25 cellular contexts compared by ENCODE assay signal in genomic region chr20:45851501-45851900, GRCh38. TPM values are rescaled to one million over a fixed set of nuclear protein-coding genes. Genes with fewer than 3 reads are reported as not detected.
DNase-seq lines count a peak whose midpoint lies in the region; ATAC-seq, FAIRE-seq and TF ChIP-seq lines count a peak whose summit lies in the region.
"Had no signal": no experiment of that assay in that cellular context is flagged by ENCODE, and none has a peak within 500 bp of the region (broad histone marks: within the 10 kb centered on the region; RNA-seq: fewer than 3 reads in every experiment).

No MANE protein-coding gene starts in this region.

- intact Hi-C loops in adrenal gland (cut with DNase I): no loop called here

- no peak for TF ChIP-seq POLR2A in A549 (IDR thresholded peaks at IDR 0.05; ENCODE audit: low read length)
- no peak for TF ChIP-seq POLR2A in adrenal gland (IDR thresholded peaks at IDR 0.05)

- no peak overlapping the region for H3K4me3 ChIP-seq in A549
- H3K4me3 ChIP-seq in adrenal gland: no peak overlapping the region
- H3K4me3 ChIP-seq: GM23248, HAP-1, MG63, SJCRH30 had no signal

- H3K27ac ChIP-seq in A549 (no peak overlapping the region), adrenal gland (peak overlapping the region in 4 of 5 donors; percentile 3 to 70 (median 65))
- H3K27ac ChIP-seq: GM23248, SJCRH30 had no signal

- POLR2A ChIA-PET in A549 (lab: Yijun Ruan, JAX): no interaction called here

- H3K9me3 ChIP-seq in A549 (no peaks in the 10 kb centered on the region), adrenal gland (replicated peaks in 1 of 3) (no peaks in the 10 kb centered on the region)
- H3K9me3 ChIP-seq: HAP-1, MG63, SJCRH30 had no signal

- no peak for FAIRE-seq in A549 (lab: Jason Lieb, UNC)
- FAIRE-seq: GM18507, HTR-8/SVneo had no signal

- H3K27me3 ChIP-seq in adrenal gland: no peaks in the 10 kb centered on the region
- H3K27me3 ChIP-seq: MG63, SJCRH30 had no signal

- DNase-seq in A549 (ENCODE audit: low read depth in 1 of 2, low spot score in 1 of 2) (no peak), adrenal gland (no peak)
- DNase-seq: C1 segment of cervical spinal cord; CD4-positive, alpha-beta memory T cell; COR-L47; DMS53; GM23248; HFFc6; KG1; MG63; NCI-H1105 treated with DMSO at 0.1 percent for 48 hours; NCI-H146; NCI-H1930; NCI-H2107; NCI-H524; NCI-H748 treated with DMSO at 0.1 percent for 48 hours; PC-3; SJCRH30 had no signal

- TF ChIP-seq RAD21 in A549 (conservative IDR thresholded peaks at IDR 0.05 in 1 of 2, IDR thresholded peaks at IDR 0.05 in 1 of 2): no peak

- H3K4me2 ChIP-seq in A549: no peak overlapping the region

- peaks cover 8% of the 10 kb centered on the region; the same call in 2 of the 3 replicates for H3K4me1 ChIP-seq in A549
- peaks cover 30 to 55% of the 10 kb centered on the region in 2 donors for H3K4me1 ChIP-seq in adrenal gland (replicated peaks in 1 of 2)
- H3K4me1 ChIP-seq: SJCRH30 had no signal

- no peak for TF ChIP-seq EP300 in A549 (IDR thresholded peaks at IDR 0.05)

- CTCF ChIA-PET in A549 (lab: Yijun Ruan, JAX): interaction anchor here (0.9 to 1.0 kb wide), 3 partner anchors 10 to 119 kb away, joined by 3 to 4 read pairs (median 3); no protein-coding TSS in a partner anchor

- no peak for ATAC-seq in A549
- no peak for ATAC-seq in HG03354 (IDR thresholded peaks at IDR 0.05; ENCODE audit: poor library complexity, severe bottlenecking, unreplicated experiment)
- ATAC-seq: PC-3, SK-N-SH treated with all-trans-retinoic acid at 6 μM for 48 hours had no signal

- peaks cover 0 to 27% of the 10 kb centered on the region in 2 donors for H3K36me3 ChIP-seq in adrenal gland (replicated peaks in 1 of 2)
- H3K36me3 ChIP-seq: SJCRH30 had no signal

- TF ChIP-seq CTCF in A549 (IDR thresholded peaks at IDR 0.05) (no peak), adrenal gland (IDR thresholded peaks at IDR 0.05) (no peak)

TF ChIP-seq in A549, 52 proteins besides CTCF, POLR2A, EP300 and RAD21:
- TF ChIP-seq JUN (IDR thresholded peaks at IDR 0.05) (no peak), KDM1A (IDR thresholded peaks at IDR 0.05; ENCODE audit: low read depth) (0 out of 2 replicates have a peak, but pooled peaks have one; percentile 11)

RNA-seq across cellular contexts. Expression of gene ACOT8, which starts 5.7 kb away (rescaled TPM):
- 18.5 and 19.8 TPM in 2 replicates for polyA plus RNA-seq in A549 (2011; rRNA removed)
- polyA plus RNA-seq in A549 (2012; cell fraction: cytosol; rRNA removed): 35.3 and 36.6 TPM in 2 replicates
- 45.0 and 46.1 TPM in 2 replicates for polyA plus RNA-seq in A549 (2012; cell fraction: nucleus; rRNA removed)
- 12.6 to 14.7 TPM (median 14.0 TPM) in 3 replicates for polyA plus RNA-seq in A549 (2017; fragmentation: RNase III; extraction: RNeasy Plus Mini Kit Qiagen cat#74134 plus additional on column Dnase treatment)
- 19.5 and 21.2 TPM in 2 replicates for polyA minus RNA-seq in A549 (2011; rRNA and poly(A)+ RNA removed)
- 100 to 1,000 TPM in 1 of 8 donors, 10 to 100 TPM in 7; 34.6 to 134 (median 62.5) TPM for total RNA-seq in adrenal gland
- polyA plus RNA-seq in adrenal gland: 10 to 100 TPM; 33.7 to 78.8 (median 49.3) TPM

RNA-seq across cellular contexts. Expression of gene ZSWIM3, which starts 5.9 kb away (rescaled TPM):
- polyA plus RNA-seq in A549 (2011; rRNA removed) (1.3 and 1.9 TPM in 2 replicates), A549 (2017; fragmentation: RNase III; extraction: RNeasy Plus Mini Kit Qiagen cat#74134 plus additional on column Dnase treatment) (1.0 to 1.1 TPM (median 1.1 TPM) in 3 replicates), adrenal gland (1 to 10 TPM; 2.9 to 4.2 (median 3.1) TPM)
- 0.58 and 0.83 TPM in 2 replicates for polyA plus RNA-seq in A549 (2012; cell fraction: cytosol; rRNA removed)
- 0.90 and 1.4 TPM in 2 replicates for polyA plus RNA-seq in A549 (2012; cell fraction: nucleus; rRNA removed)
- polyA minus RNA-seq in A549 (2011; rRNA and poly(A)+ RNA removed): 4.6 and 5.1 TPM in 2 replicates
- total RNA-seq in adrenal gland: 1 to 10 TPM; 3.7 to 9.3 (median 6.3) TPM

RNA-seq across cellular contexts. Expression of gene SNX21, which starts 17.9 kb away (rescaled TPM):
- polyA plus RNA-seq in A549 (2011; rRNA removed) (4.0 and 4.1 TPM in 2 replicates), A549 (2017; fragmentation: RNase III; extraction: RNeasy Plus Mini Kit Qiagen cat#74134 plus additional on column Dnase treatment) (4.9 to 7.7 TPM (median 7.0 TPM) in 3 replicates), adrenal gland (10 to 100 TPM; 35.1 to 66.3 (median 43.9) TPM)
- 8.4 and 11.2 TPM in 2 replicates for polyA plus RNA-seq in A549 (2012; cell fraction: cytosol; rRNA removed)
- polyA plus RNA-seq in A549 (2012; cell fraction: nucleus; rRNA removed): 14.7 and 17.1 TPM in 2 replicates
- 4.0 and 4.3 TPM in 2 replicates for polyA minus RNA-seq in A549 (2011; rRNA and poly(A)+ RNA removed)
- total RNA-seq in adrenal gland: 100 to 1,000 TPM in 3 of 8 donors, 10 to 100 TPM in 5; 61.6 to 183 (median 97.8) TPM

RNA-seq across cellular contexts. Expression of gene TNNC2, which starts 24.4 kb away (rescaled TPM):
- 0.23 TPM in 1 of 2 replicates, not detected in the other for polyA plus RNA-seq in A549 (2011; rRNA removed)
- 0.31 and 0.32 TPM in 2 replicates for polyA plus RNA-seq in A549 (2012; cell fraction: cytosol; rRNA removed)
- 0.07 and 0.20 TPM in 2 replicates for polyA plus RNA-seq in A549 (2012; cell fraction: nucleus; rRNA removed)
- polyA plus RNA-seq in A549 (2017; fragmentation: RNase III; extraction: RNeasy Plus Mini Kit Qiagen cat#74134 plus additional on column Dnase treatment): 0.17 to 0.22 TPM in 2 of 3 replicates, not detected in the other
- polyA minus RNA-seq in A549 (2011; rRNA and poly(A)+ RNA removed): not detected in 2 replicates
- 1 to 10 TPM in 6 of 8 donors, not detected in 2; 1.4 to 8.4 (median 2.5) TPM for total RNA-seq in adrenal gland
- 10 to 100 TPM in 1 of 3 donors, 1 to 10 TPM in 2; 4.3 to 16.9 (median 8.2) TPM for polyA plus RNA-seq in adrenal gland
- total RNA-seq: A673; CD4-positive, alpha-beta memory T cell; Daoy; GM23248; HFFc6; PC-3 had no signal

RNA-seq across cellular contexts. Expression of gene ZSWIM1, which starts 29.5 kb away (rescaled TPM):
- 4.7 and 7.6 TPM in 2 replicates for polyA plus RNA-seq in A549 (2011; rRNA removed)
- 1.9 and 3.3 TPM in 2 replicates for polyA plus RNA-seq in A549 (2012; cell fraction: cytosol; rRNA removed)
- 4.3 and 4.9 TPM in 2 replicates for polyA plus RNA-seq in A549 (2012; cell fraction: nucleus; rRNA removed)
- 5.8 to 6.6 TPM (median 6.1 TPM) in 3 replicates for polyA plus RNA-seq in A549 (2017; fragmentation: RNase III; extraction: RNeasy Plus Mini Kit Qiagen cat#74134 plus additional on column Dnase treatment)
- 27.1 and 28.1 TPM in 2 replicates for polyA minus RNA-seq in A549 (2011; rRNA and poly(A)+ RNA removed)
- total RNA-seq in adrenal gland: 10 to 100 TPM; 15.9 to 22.1 (median 19.9) TPM
- 10 to 100 TPM in 1 of 3 donors, 1 to 10 TPM in 2; 4.2 to 19.2 (median 5.6) TPM for polyA plus RNA-seq in adrenal gland

Comparison
In these comparisons a context has a peak if more than half of its experiments do, and no peak if none do; other contexts are left out.
1. H3K27ac ChIP-seq: peak in adrenal gland (4 of 5); none in A549 (0 of 2).